Comparison of ENCODE assay signal across 10 cellular contexts in genomic region chr18:13022644-13023043, GRCh38.
"Had no signal": no experiment of that assay in that cellular context is flagged by ENCODE, and none has a peak within 500 bp of the region (broad histone marks: within the 10 kb centered on the region; RNA-seq: fewer than 3 reads in every experiment).

No MANE protein-coding gene starts in this region.

- H3K4me3 ChIP-seq: GM23338 had no signal

- H3K27ac Mint-ChIP-seq: HFFc6, IgD-negative memory B cell had no signal

- H3K4me1 Mint-ChIP-seq: H9 had no signal

- H3K27ac ChIP-seq: HL-60, KMS-11 had no signal

- H3K4me3 Mint-ChIP-seq: GM23338, H9, HFFc6, IgD-negative memory B cell had no signal

- ATAC-seq: GM23338, HepG2 had no signal

- DNase-seq: H9, HCEC 1CT, HFFc6, Karpas-422, KBM-7 had no signal

- H3K27me3 Mint-ChIP-seq: IgD-negative memory B cell had no signal

- H3K9me3 Mint-ChIP-seq: GM23338, IgD-negative memory B cell had no signal
